ENCODE assay signal across 31 cellular contexts in the genomic region with DNA sequence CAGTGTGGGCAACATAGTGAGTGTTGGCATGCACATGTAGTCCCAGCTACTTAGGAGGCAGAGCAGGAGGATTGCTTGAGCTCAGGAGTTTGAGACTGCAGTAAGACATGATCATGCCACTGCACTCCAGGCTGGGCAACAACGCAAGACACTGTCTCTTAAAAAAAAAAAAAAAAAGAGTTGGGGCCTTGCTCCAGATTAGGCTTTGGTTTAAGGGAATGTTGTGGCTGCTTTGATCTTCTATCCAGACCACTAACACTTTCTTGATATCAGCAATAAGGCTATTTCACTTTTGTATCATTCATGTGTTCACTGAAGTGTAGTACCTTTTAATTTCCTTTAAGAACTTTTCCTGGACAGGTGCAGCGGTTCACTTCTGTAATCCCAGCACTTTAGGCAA.
"Had no signal": no experiment of that assay in that cellular context is flagged by ENCODE, and none has a peak within 500 bp of the region (broad histone marks: within the 10 kb centered on the region; RNA-seq: fewer than 3 reads in every experiment).

No MANE protein-coding gene starts in this region.

- H3K27ac ChIP-seq: lower lobe of right lung, pancreas, prostate gland, sigmoid colon, suprapubic skin, thoracic aorta, tibial artery, upper lobe of right lung had no signal

- H3K4me3 ChIP-seq: left lung, lower lobe of right lung, pancreas, prostate gland, sigmoid colon, spleen, suprapubic skin, thoracic aorta, tibial artery, upper lobe of right lung had no signal

- ATAC-seq: left colon; left lung; lower lobe of right lung; pancreas; right cardiac atrium; stimulated activated effector memory CD8-positive, alpha-beta T cell treated with anti-CD3 and anti-CD28 coated beads, Interleukin-12 subunit alpha, Interleukin-12 subunit beta, amount 100 ng/mL, for 72 hours; upper lobe of right lung had no signal

- H3K4me3 Mint-ChIP-seq: immature natural killer cell; nephron; neural crest cell; stimulated activated effector memory CD8-positive, alpha-beta T cell treated with anti-CD3 and anti-CD28 coated beads, Interleukin-12 subunit alpha, Interleukin-12 subunit beta, amount 100 ng/mL, for 72 hours; stimulated activated naive CD8-positive, alpha-beta T cell treated with anti-CD3 and anti-CD28 coated beads, Interleukin-15, Interleukin-2, amounts not matched to agents 100 ng/mL and 50 ng/mL, for 24 hours had no signal

- H3K27me3 Mint-ChIP-seq: naive B cell; stimulated activated naive CD8-positive, alpha-beta T cell treated with anti-CD3 and anti-CD28 coated beads, Interleukin-15, Interleukin-2, amounts not matched to agents 100 ng/mL and 50 ng/mL, for 24 hours had no signal

- H3K4me1 ChIP-seq: left lung, prostate gland, sigmoid colon had no signal

- H3K4me1 Mint-ChIP-seq: immature natural killer cell, neural crest cell had no signal

- H3K27me3 ChIP-seq: left lung, pancreas, sigmoid colon, spleen, suprapubic skin, tibial artery, upper lobe of right lung had no signal

- H3K9me3 ChIP-seq: left lung, lower lobe of right lung, pancreas, prostate gland, sigmoid colon, spleen, suprapubic skin, thoracic aorta, tibial artery, upper lobe of right lung had no signal

- H3K27ac Mint-ChIP-seq: nephron; stimulated activated effector memory CD8-positive, alpha-beta T cell treated with anti-CD3 and anti-CD28 coated beads, Interleukin-12 subunit alpha, Interleukin-12 subunit beta, amount 100 ng/mL, for 72 hours; stimulated activated naive CD8-positive, alpha-beta T cell treated with anti-CD3 and anti-CD28 coated beads, Interleukin-15, Interleukin-2, amounts not matched to agents 100 ng/mL and 50 ng/mL, for 24 hours had no signal

- FAIRE-seq: islet of Langerhans, kidney, pancreas, small intestine, urothelium cell line had no signal

- H3K9me3 Mint-ChIP-seq: immature natural killer cell; naive B cell; nephron; neural crest cell; stimulated activated effector memory CD8-positive, alpha-beta T cell treated with anti-CD3 and anti-CD28 coated beads, Interleukin-12 subunit alpha, Interleukin-12 subunit beta, amount 100 ng/mL, for 72 hours; stimulated activated naive CD8-positive, alpha-beta T cell treated with anti-CD3 and anti-CD28 coated beads, Interleukin-15, Interleukin-2, amounts not matched to agents 100 ng/mL and 50 ng/mL, for 24 hours had no signal

- DNase-seq: hypothalamus; immature natural killer cell; kidney; left colon; left lung; lower lobe of right lung; mammary epithelial cell; mesenchymal stem cell; naive B cell; nucleus accumbens; pancreas; posterior cingulate gyrus; retina; right cardiac atrium; sigmoid colon; small intestine; spleen; stimulated activated CD4-positive, alpha-beta T cell treated with anti-CD3 and anti-CD28 coated beads, Interleukin-4, amount 100 ng/mL, for 24 hours; stimulated activated naive CD4-positive, alpha-beta T cell; trophoblast cell; upper lobe of right lung had no signal
